ENCODE assay signal across 1 cellular context in the genomic region with DNA sequence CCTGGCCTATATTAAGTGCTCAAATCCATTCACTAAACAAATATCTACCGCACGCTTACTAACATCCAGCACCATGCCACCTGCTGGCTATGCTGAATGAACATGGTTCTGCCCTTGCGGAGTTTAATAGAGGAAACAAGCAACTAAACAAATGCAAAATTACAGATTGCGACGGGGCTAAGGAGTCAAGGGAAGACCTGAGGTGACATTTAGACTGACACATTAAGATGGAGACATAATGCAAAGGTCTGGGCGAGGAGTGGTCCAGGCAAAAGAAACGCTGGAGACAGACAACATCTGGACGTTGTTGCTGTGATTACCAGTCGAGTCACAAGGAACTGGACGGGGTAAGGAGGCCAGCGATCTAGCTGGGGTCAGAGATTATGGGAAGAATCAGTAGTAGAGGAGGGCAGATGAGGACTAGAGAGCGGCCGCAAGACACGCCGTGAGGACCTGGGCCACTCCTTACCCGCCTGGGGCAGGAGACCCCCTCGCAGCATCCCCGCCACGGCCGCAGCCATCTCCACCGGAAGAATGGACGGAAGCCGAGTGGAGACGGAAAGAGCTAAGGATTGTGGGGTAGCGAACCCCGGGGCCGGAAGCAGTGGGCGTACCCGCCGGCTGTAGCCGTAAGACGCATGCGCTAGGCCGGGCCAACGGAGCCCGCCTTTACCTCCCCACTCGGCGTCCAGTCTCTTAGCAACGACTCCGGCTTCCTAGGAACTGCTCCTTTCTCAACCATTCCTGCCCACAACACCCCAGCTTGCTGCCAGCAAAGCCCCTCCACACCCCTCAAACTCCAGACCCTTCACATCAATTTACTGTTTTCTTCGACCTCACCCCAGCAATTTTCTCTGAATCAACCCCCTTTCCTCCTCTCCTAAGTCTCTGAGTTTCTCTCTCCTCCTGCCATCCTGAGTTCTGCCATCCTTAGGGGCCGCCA.
TF ChIP-seq lines count a peak whose summit lies in the region.

A gene with protein sequence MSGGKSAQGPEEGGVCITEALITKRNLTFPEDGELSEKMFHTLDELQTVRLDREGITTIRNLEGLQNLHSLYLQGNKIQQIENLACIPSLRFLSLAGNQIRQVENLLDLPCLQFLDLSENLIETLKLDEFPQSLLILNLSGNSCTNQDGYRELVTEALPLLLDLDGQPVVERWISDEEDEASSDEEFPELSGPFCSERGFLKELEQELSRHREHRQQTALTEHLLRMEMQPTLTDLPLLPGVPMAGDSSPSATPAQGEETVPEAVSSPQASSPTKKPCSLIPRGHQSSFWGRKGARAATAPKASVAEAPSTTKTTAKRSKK (plus strand): TSS at position 680 of the 943 bp plus-strand sequence. CDS start 320 bp downstream, outside the sequence.
A gene (minus strand): TSS at position 551 of the 943 bp plus-strand sequence. CDS start 30 bp downstream, at position 521.

TF ChIP-seq in GM12878, 131 proteins besides CTCF, POLR2A, EP300 and RAD21 (continued from another document):
- TF ChIP-seq, protein P1, sequence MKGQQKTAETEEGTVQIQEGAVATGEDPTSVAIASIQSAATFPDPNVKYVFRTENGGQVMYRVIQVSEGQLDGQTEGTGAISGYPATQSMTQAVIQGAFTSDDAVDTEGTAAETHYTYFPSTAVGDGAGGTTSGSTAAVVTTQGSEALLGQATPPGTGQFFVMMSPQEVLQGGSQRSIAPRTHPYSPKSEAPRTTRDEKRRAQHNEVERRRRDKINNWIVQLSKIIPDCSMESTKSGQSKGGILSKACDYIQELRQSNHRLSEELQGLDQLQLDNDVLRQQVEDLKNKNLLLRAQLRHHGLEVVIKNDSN (IDR thresholded peaks at IDR 0.05; ENCODE audit: borderline replicate concordance, extremely low read length, insufficient read depth, low read depth, low read length) = no peak
- TF ChIP-seq, protein P2, sequence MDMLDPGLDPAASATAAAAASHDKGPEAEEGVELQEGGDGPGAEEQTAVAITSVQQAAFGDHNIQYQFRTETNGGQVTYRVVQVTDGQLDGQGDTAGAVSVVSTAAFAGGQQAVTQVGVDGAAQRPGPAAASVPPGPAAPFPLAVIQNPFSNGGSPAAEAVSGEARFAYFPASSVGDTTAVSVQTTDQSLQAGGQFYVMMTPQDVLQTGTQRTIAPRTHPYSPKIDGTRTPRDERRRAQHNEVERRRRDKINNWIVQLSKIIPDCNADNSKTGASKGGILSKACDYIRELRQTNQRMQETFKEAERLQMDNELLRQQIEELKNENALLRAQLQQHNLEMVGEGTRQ (IDR thresholded peaks at IDR 0.05; ENCODE audit: borderline replicate concordance, low read depth, low read length) = no peak
- TF ChIP-seq CHD2 (IDR thresholded peaks at IDR 0.05; ENCODE audit: borderline replicate concordance, low read depth, low read length) = peak; percentile 67; the same call in 1 of the 2 replicates
- peak; percentile 75; the same call in 1 of the 2 replicates for TF ChIP-seq HDGF (IDR thresholded peaks at IDR 0.05)
- no peak for TF ChIP-seq ASH2L (IDR thresholded peaks at IDR 0.05; ENCODE audit: borderline replicate concordance, low read depth)
- TF ChIP-seq, protein P3, sequence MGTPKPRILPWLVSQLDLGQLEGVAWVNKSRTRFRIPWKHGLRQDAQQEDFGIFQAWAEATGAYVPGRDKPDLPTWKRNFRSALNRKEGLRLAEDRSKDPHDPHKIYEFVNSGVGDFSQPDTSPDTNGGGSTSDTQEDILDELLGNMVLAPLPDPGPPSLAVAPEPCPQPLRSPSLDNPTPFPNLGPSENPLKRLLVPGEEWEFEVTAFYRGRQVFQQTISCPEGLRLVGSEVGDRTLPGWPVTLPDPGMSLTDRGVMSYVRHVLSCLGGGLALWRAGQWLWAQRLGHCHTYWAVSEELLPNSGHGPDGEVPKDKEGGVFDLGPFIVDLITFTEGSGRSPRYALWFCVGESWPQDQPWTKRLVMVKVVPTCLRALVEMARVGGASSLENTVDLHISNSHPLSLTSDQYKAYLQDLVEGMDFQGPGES (IDR thresholded peaks at IDR 0.05) = 0 out of 2 replicates have a peak, but pooled peaks have one; percentile 11
- TF ChIP-seq CBFB (IDR thresholded peaks at IDR 0.05; ENCODE audit: low read depth) = peak; percentile 92; the same call in 1 of the 2 replicates
- no peak for TF ChIP-seq ZNF24 (IDR thresholded peaks at IDR 0.05)
- 0 out of 2 replicates have a peak, but pooled peaks have one; percentile 29 for TF ChIP-seq ESRRA (IDR thresholded peaks at IDR 0.05; ENCODE audit: low read length)
- TF ChIP-seq NFYA (IDR thresholded peaks at IDR 0.05; ENCODE audit: borderline replicate concordance, low read depth, low read length) = no peak
- no peak for TF ChIP-seq PAX8 (IDR thresholded peaks at IDR 0.05)
